ENCODE assay signal across 9 cellular contexts in the genomic region with DNA sequence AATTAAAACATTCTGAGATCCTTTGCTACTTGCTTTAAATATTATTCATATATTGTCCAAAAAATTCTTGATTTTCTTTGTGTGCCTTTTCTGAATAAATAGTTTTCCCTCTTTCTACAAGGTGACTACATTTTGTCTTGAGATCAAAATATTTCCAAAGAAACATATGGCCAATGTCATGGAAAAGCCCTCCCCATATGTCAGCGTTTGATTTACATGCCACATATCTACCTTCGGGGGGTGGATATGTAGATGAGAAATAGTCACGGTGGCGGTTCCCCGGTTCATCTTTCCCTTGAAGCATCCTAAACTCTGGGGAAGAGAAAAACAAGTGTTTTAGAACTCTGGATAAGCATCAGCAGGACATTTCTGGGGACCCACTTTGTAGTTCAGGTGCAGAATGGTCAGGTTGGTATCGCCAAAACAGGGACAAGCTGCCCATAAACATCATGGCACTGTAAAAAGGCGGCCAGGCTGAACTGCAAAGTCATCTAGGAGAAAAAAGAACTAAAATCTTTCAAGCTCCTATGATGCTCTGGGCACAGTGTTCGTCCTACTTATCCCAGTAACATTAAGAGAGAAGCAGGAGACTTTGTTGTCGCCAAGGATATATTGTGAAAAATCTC.
"Had no signal": no experiment of that assay in that cellular context is flagged by ENCODE, and none has a peak within 500 bp of the region (broad histone marks: within the 10 kb centered on the region; RNA-seq: fewer than 3 reads in every experiment).

No MANE protein-coding gene starts in this region.

- H3K9ac ChIP-seq: GM23248 had no signal

- H3K4me1 ChIP-seq: HAP-1 had no signal

- H3K9me3 ChIP-seq: HAP-1 had no signal

- H3K36me3 ChIP-seq: HAP-1 had no signal

- FAIRE-seq: HepG2 had no signal

- DNase-seq: GM23248, GOT3, H7, HFFc6, KG1 had no signal

- ATAC-seq: HCT116, HepG2 had no signal

- H3K27ac ChIP-seq: GM23248, HL-60 had no signal

- H3K4me3 ChIP-seq: GM23248, HAP-1 had no signal

- H2AFZ ChIP-seq: GM23248 had no signal
